In genomic region chr18:24989760-24990547, GRCh38 we compare ENCODE assay signal across 26 cellular contexts.
DNase-seq lines count a peak whose midpoint lies in the region.
"Had no signal": no experiment of that assay in that cellular context is flagged by ENCODE, and none has a peak within 500 bp of the region (broad histone marks: within the 10 kb centered on the region; RNA-seq: fewer than 3 reads in every experiment).

No MANE protein-coding gene starts in this region.

- no CpG with 5 or more reads among the region's 7 CpGs for WGBS in trophoblast cell (ENCODE audit: extremely low coverage, insufficient coverage, insufficient read length)

- no peak overlapping the region for H4K8ac ChIP-seq in trophoblast cell (ENCODE audit: low read depth, low read length)

- H4K12ac ChIP-seq in trophoblast cell (ENCODE audit: low read depth, low read length): no peak overlapping the region

- H2BK120ac ChIP-seq in trophoblast cell (ENCODE audit: insufficient read depth, low read length, poor library complexity): no peak overlapping the region

- H3K79me2 ChIP-seq in trophoblast cell (ENCODE audit: control insufficient read depth, insufficient read depth, low read length, poor library complexity): no peaks in the 10 kb centered on the region

- no peaks in the 10 kb centered on the region for H3K79me1 ChIP-seq in trophoblast cell (ENCODE audit: low read length)

- no peak overlapping the region for H2AFZ ChIP-seq in trophoblast cell (ENCODE audit: insufficient read depth, low read length, poor library complexity)
- H2AFZ ChIP-seq: PC-9 had no signal

- H3K27ac ChIP-seq in trophoblast cell (ENCODE audit: low read depth, low read length): no peak overlapping the region
- H3K27ac ChIP-seq in effector memory CD4-positive, alpha-beta T cell (ENCODE audit: insufficient read depth, low read length, poor library complexity, severe bottlenecking): no peak overlapping the region
- H3K27ac ChIP-seq: PC-9 had no signal

- no peak overlapping the region for H3K18ac ChIP-seq in trophoblast cell (ENCODE audit: low read length)

- no peak overlapping the region for H3K4me3 ChIP-seq in trophoblast cell (ENCODE audit: low read depth, low read length)
- no peak overlapping the region for H3K4me3 ChIP-seq in effector memory CD4-positive, alpha-beta T cell (ENCODE audit: insufficient read depth, low read depth, low read length, poor library complexity, severe bottlenecking)
- H3K4me3 ChIP-seq: PC-9 had no signal

- no peak overlapping the region for H2BK5ac ChIP-seq in trophoblast cell (ENCODE audit: low read depth, low read length, poor library complexity)

- H3K23ac ChIP-seq in trophoblast cell (ENCODE audit: low read length): peak overlapping the region; percentile 18

- H3K4me2 ChIP-seq in trophoblast cell (ENCODE audit: low read length): no peak overlapping the region
- H3K4me2 ChIP-seq: PC-9 had no signal

- DNase-seq in DMS79 treated with DMSO at 0.1 percent for 48 hours (lab: John Stamatoyannopoulos, UW): peak; percentile 9
- no peak for DNase-seq in DMS79 (lab: John Stamatoyannopoulos, UW)
- peak; percentile 1 for DNase-seq in NAMALWA (ENCODE audit: low spot score)
- peak; percentile 52 to 64 for DNase-seq in dermis microvascular lymphatic vessel endothelial cell (ENCODE audit: low read depth in 2 of 2)
- no peak for DNase-seq in trophoblast cell
- no peak for DNase-seq in AG20443 (ENCODE audit: low spot score)
- no peak for DNase-seq in effector memory CD4-positive, alpha-beta T cell
- DNase-seq in putamen (ENCODE audit: low spot score): no peak
- DNase-seq: 8988T; activated B cell treated with CpG ODN at 0.5 μM for 24 hours; activated CD8-positive, alpha-beta T cell treated with anti-CD3 and anti-CD28 coated beads for 36 hours; activated naive CD4-positive, alpha-beta T cell treated with anti-CD3 and anti-CD28 coated beads, Interleukin-2, amount 10 ng/mL, durations not matched to agents 7 days and 5 days; activated T-cell treated with anti-CD3 and anti-CD28 coated beads, Interleukin-2, amount 50 U/mL, for 4 hours; aorta; BE2C; cerebellar nuclear complex; HCEC 1CT; hippocampal formation; kidney; mesenchymal stem cell; natural killer cell; NCI-H2029; NCI-H510A treated with DMSO at 0.1 percent for 48 hours; PC-9; posterior cingulate gyrus; SIG-M5 had no signal

- no peak overlapping the region for H2AK5ac ChIP-seq in trophoblast cell (ENCODE audit: low read length)

- peaks cover 0 to 4% of the 10 kb centered on the region in 2 experiments for H3K4me1 ChIP-seq in trophoblast cell (ENCODE audit: control insufficient read depth in 1 of 2, insufficient read depth in 2 of 2, low read length in 2 of 2)
- H3K4me1 ChIP-seq in effector memory CD4-positive, alpha-beta T cell (ENCODE audit: control insufficient read depth, insufficient read depth, low read length, poor library complexity, severe bottlenecking): no peaks in the 10 kb centered on the region
- H3K4me1 ChIP-seq: BE2C had no signal

- H3K27me3 ChIP-seq in trophoblast cell (ENCODE audit: insufficient read depth, low read length): no peaks in the 10 kb centered on the region
- H3K27me3 ChIP-seq in effector memory CD4-positive, alpha-beta T cell (replicated peaks; ENCODE audit: control insufficient read depth, insufficient read depth, low read length, poor library complexity, severe bottlenecking): no peaks in the 10 kb centered on the region
- H3K27me3 ChIP-seq: BE2C had no signal

- no peaks in the 10 kb centered on the region for H3K9me3 ChIP-seq in trophoblast cell (ENCODE audit: insufficient read depth, low read depth, low read length)
- no peaks in the 10 kb centered on the region for H3K9me3 ChIP-seq in effector memory CD4-positive, alpha-beta T cell (ENCODE audit: control insufficient read depth, low read length)
- H3K9me3 ChIP-seq: BE2C had no signal

- no peak overlapping the region for H4K91ac ChIP-seq in trophoblast cell (ENCODE audit: low read depth, low read length)

- H3K9ac ChIP-seq in trophoblast cell (ENCODE audit: low read length): no peak overlapping the region

- no peak overlapping the region for H2BK12ac ChIP-seq in trophoblast cell (ENCODE audit: low read length)

- no peak overlapping the region for H3K14ac ChIP-seq in trophoblast cell (ENCODE audit: low read length)

- H3K36me3 ChIP-seq in trophoblast cell (ENCODE audit: control insufficient read depth in 1 of 2, insufficient read depth in 2 of 2, low read length in 2 of 2): no peaks in the 10 kb centered on the region
- no peaks in the 10 kb centered on the region for H3K36me3 ChIP-seq in effector memory CD4-positive, alpha-beta T cell (ENCODE audit: control insufficient read depth, insufficient read depth, low read length)
- H3K36me3 ChIP-seq: BE2C had no signal

- H3K4ac ChIP-seq in trophoblast cell (ENCODE audit: low read depth, low read length): no peak overlapping the region

Comparison
In these comparisons a context has a peak if more than half of its experiments do, and no peak if none do; other contexts are left out.
1. DNase-seq: peak in DMS79 treated with DMSO at 0.1 percent for 48 hours (single experiment), NAMALWA (single experiment) and dermis microvascular lymphatic vessel endothelial cell (2 of 2); none in DMS79 (single experiment), trophoblast cell (0 of 2), AG20443 (single experiment), effector memory CD4-positive, alpha-beta T cell (0 of 3) and putamen (single experiment).